ENCODE assay signal across 8 cellular contexts in genomic region chr5:110738812-110739651, GRCh38. TPM values are rescaled to one million over a fixed set of nuclear protein-coding genes. Genes with fewer than 3 reads are reported as not detected.
DNase-seq lines count a peak whose midpoint lies in the region; ATAC-seq, FAIRE-seq and TF ChIP-seq lines count a peak whose summit lies in the region.

SLC25A46 (plus strand) TSS chr5:110739007; CDS start chr5:110739120, 113 bp downstream.

- peak within 1 kb of the TSS; percentile 87 for H3K4me3 ChIP-seq in epithelial cell of proximal tubule (ENCODE audit: low read depth, low read length)

- FAIRE-seq in D721Med (lab: Jason Lieb, UNC): no peak

- TF ChIP-seq CTCF in D721Med (IDR thresholded peaks at IDR 0.05; ENCODE audit: insufficient read depth, missing control alignments) (no peak), epithelial cell of proximal tubule (conservative IDR thresholded peaks at IDR 0.05; ENCODE audit: low read depth, low read length) (no peak)

- peak; percentile 37 for DNase-seq in D721Med (ENCODE audit: insufficient read length, low spot score)
- peak; percentile 65 for DNase-seq in HuH-7 (ENCODE audit: low spot score)
- DNase-seq in OCI-M2 (lab: John Stamatoyannopoulos, UW; ENCODE audit: unreplicated experiment): peak; percentile 55
- DNase-seq in activated T-cell treated with anti-CD3 and anti-CD28 coated beads for 48 hours (ENCODE audit: low read depth): peak; percentile 81
- peak; percentile 58 for DNase-seq in epithelial cell of proximal tubule (ENCODE audit: low read depth)
- peak; percentile 91 for DNase-seq in mucosa of gallbladder (ENCODE audit: low spot score)
- DNase-seq in stimulated activated CD8-positive, alpha-beta memory T cell treated with anti-CD3 and anti-CD28 coated beads, Interleukin-4, amount 100 ng/mL, for 48 hours: peak; percentile 88

- peak; percentile 98 for ATAC-seq in GM21515 (IDR thresholded peaks at IDR 0.05; ENCODE audit: unreplicated experiment)

RNA-seq across cellular contexts. Expression of gene SLC25A46, which starts in this region (rescaled TPM):
- total RNA-seq in epithelial cell of proximal tubule: 32.8 and 49.4 TPM in 2 replicates
- total RNA-seq in mucosa of gallbladder: 46.1 TPM

Comparison
In these comparisons a context has a peak if more than half of its experiments do, and no peak if none do; other contexts are left out.
1. Peak in every context shown above with its lines: DNase-seq, ATAC-seq and H3K4me3 ChIP-seq.
2. DNase-seq: peak in every context shown above with its lines; median percentile 91 in mucosa of gallbladder; 88 in stimulated activated CD8-positive, alpha-beta memory T cell treated with anti-CD3 and anti-CD28 coated beads, Interleukin-4, amount 100 ng/mL, for 48 hours; 81 in activated T-cell treated with anti-CD3 and anti-CD28 coated beads for 48 hours; 65 in HuH-7; 58 in epithelial cell of proximal tubule; 55 in OCI-M2; 37 in D721Med.